In the genomic region with DNA sequence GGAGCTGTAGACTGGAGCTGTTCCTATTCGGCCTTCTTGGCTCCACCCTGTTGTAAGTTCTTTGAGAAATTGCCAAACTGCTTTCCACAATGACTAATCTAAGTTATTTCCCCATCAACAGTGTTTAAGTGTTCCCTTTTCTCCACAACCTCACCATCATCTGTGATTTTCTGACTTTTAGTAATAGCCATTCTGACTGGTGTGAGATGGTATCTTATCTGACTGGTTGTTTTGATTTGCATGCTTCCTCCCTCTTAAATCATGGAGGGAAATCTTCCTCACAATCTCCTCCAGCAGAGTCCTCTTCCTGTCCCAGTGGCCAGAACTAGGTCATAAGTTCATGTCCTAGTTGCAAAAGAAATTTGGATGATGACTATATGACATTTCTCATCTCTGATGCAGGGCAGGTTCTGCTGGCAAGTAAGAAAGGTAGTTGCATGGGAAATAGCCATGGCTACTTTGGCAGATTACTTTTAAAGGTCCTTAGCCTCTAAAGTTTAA, we compare ENCODE assay signal across 13 cellular contexts.
DNase-seq lines count a peak whose midpoint lies in the region; ATAC-seq and TF ChIP-seq lines count a peak whose summit lies in the region.
"Had no signal": no experiment of that assay in that cellular context is flagged by ENCODE, and none has a peak within 500 bp of the region (broad histone marks: within the 10 kb centered on the region; RNA-seq: fewer than 3 reads in every experiment).

No MANE protein-coding gene starts in this region.

- DNase-seq in AG20443 (ENCODE audit: low spot score) (peak; percentile 21), M059J (ENCODE audit: low read depth) (peak; percentile 84), amniotic epithelial cell (ENCODE audit: low read depth) (peak; percentile 96), lower lobe of right lung (no peak), C1 segment of cervical spinal cord (lab: John Stamatoyannopoulos, UW) (no peak), NCI-H82 (lab: John Stamatoyannopoulos, UW) (no peak), NCI-H1417 (lab: John Stamatoyannopoulos, UW) (no peak), SHP77 treated with DMSO at 0.1 percent for 48 hours (lab: John Stamatoyannopoulos, UW) (no peak)
- DNase-seq: activated naive CD4-positive, alpha-beta T cell; CD8-positive, alpha-beta T cell; NCI-H2081 had no signal

- no peak overlapping the region for H3K4me3 ChIP-seq in lower lobe of right lung

- intact Hi-C loops in lower lobe of right lung (cut with DNase I) = no loop called here

- no peak for TF ChIP-seq CTCF in lower lobe of right lung (IDR thresholded peaks at IDR 0.05)

- no peaks in the 10 kb centered on the region for H3K36me3 ChIP-seq in lower lobe of right lung

- ATAC-seq in lower lobe of right lung = peak; percentile 45 to 65
- ATAC-seq: CD8-positive, alpha-beta T cell; HepG2 had no signal

- no peak overlapping the region for H3K27ac ChIP-seq in lower lobe of right lung
- H3K27ac ChIP-seq: RWPE1 had no signal

- H3K9me3 ChIP-seq in lower lobe of right lung = no peaks in the 10 kb centered on the region

- peaks cover 11% of the 10 kb centered on the region for H3K4me1 ChIP-seq in lower lobe of right lung

- H3K27me3 ChIP-seq in lower lobe of right lung (ENCODE audit: low read depth) = no peaks in the 10 kb centered on the region

Comparison
In these comparisons a context has a peak if more than half of its experiments do, and no peak if none do; other contexts are left out.
1. DNase-seq: peak in AG20443 (single experiment), M059J (single experiment) and amniotic epithelial cell (single experiment); none in lower lobe of right lung (single experiment), C1 segment of cervical spinal cord (0 of 14), NCI-H82 (single experiment), NCI-H1417 (0 of 3) and SHP77 treated with DMSO at 0.1 percent for 48 hours (single experiment).